ENCODE assay signal across 1 cellular context in the genomic region with DNA sequence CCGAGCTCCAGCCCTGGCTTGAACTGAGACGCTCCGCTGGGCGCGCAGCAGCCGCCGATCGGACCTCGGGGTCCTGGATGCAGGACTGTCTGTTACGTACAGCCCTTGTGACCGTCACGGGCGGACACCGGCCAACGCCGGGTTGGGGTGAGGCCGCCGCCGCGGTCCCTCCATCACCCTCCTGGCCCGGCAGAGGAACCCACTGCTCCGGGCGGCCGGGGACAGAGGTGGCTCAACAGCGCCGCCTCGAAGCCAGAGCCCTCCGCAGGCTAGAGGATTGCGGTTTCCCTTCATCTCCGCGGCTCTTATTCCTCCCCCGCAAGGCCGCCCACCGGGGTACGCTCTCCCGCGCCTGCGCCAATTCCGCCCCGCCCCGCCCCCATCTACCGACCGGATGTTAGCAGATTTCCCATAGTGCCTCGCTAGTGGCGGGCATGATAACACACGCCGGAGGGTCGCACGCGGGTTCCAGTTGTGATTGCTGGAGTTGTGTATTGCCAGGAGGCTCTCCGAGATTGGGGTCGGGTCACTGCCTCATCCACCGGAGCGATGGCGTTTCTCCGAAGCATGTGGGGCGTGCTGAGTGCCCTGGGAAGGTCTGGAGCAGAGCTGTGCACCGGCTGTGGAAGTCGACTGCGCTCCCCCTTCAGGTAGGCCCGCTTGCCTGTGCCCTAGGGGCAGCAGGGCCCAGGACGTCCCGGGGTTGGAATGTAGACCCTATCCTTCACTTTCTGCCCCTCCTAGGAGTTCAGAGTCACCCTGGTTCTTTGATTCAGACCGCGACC.
A peak's percentile ranks its signal among the peaks of the same experiment; 100 is the strongest.
TF ChIP-seq lines count a peak whose summit lies in the region.

TSS of gene TFAM (plus strand) at position 412 of the 785 bp plus-strand sequence. CDS start at position 550, 138 bp downstream.

TF ChIP-seq in HepG2, 621 proteins besides CTCF, POLR2A, EP300 and RAD21 (continued from another document and continues in another):
- TF ChIP-seq ETV5 (CRISPR knock-in tag; IDR thresholded peaks at IDR 0.05; ENCODE audit: borderline replicate concordance) = peak; percentile 97
- peak; percentile 49; the same call in 1 of the 2 replicates for TF ChIP-seq HNRNPL (IDR thresholded peaks at IDR 0.05; ENCODE audit: low read depth, low read length)
- TF ChIP-seq ZNF407 (CRISPR knock-in tag; IDR thresholded peaks at IDR 0.05; ENCODE audit: not compliant biosample characterization) = peak; percentile 83
- TF ChIP-seq KMT2A (CRISPR knock-in tag; IDR thresholded peaks at IDR 0.05) = no peak; the same call in 1 of the 2 replicates
- peak; percentile 76; the same call in 1 of the 2 replicates for TF ChIP-seq ZFP82 (CRISPR knock-in tag; IDR thresholded peaks at IDR 0.05; ENCODE audit: borderline replicate concordance)
- TF ChIP-seq ASH2L (IDR thresholded peaks at IDR 0.05; ENCODE audit: insufficient read length, low read depth, low read length) = peak; percentile 90
- TF ChIP-seq ZMAT5 (CRISPR knock-in tag; IDR thresholded peaks at IDR 0.05; ENCODE audit: borderline replicate concordance, low read depth) = no peak
- TF ChIP-seq, protein P1, sequence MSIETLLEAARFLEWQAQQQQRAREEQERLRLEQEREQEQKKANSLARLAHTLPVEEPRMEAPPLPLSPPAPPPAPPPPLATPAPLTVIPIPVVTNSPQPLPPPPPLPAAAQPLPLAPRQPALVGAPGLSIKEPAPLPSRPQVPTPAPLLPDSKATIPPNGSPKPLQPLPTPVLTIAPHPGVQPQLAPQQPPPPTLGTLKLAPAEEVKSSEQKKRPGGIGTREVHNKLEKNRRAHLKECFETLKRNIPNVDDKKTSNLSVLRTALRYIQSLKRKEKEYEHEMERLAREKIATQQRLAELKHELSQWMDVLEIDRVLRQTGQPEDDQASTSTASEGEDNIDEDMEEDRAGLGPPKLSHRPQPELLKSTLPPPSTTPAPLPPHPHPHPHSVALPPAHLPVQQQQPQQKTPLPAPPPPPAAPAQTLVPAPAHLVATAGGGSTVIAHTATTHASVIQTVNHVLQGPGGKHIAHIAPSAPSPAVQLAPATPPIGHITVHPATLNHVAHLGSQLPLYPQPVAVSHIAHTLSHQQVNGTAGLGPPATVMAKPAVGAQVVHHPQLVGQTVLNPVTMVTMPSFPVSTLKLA (IDR thresholded peaks at IDR 0.05) = peak; percentile 47
- no peak; the same call in 1 of the 2 replicates for TF ChIP-seq SAFB2 (CRISPR knock-in tag; IDR thresholded peaks at IDR 0.05; ENCODE audit: borderline replicate concordance, low read depth)
- TF ChIP-seq KAT7 (CRISPR knock-in tag; IDR thresholded peaks at IDR 0.05; ENCODE audit: borderline replicate concordance) = peak; percentile 68; the same call in 1 of the 2 replicates
- TF ChIP-seq ONECUT2 (CRISPR knock-in tag; IDR thresholded peaks at IDR 0.05) = no peak
- TF ChIP-seq ZNF605 (CRISPR knock-in tag; IDR thresholded peaks at IDR 0.05) = peak; percentile 84
- TF ChIP-seq, protein P2, sequence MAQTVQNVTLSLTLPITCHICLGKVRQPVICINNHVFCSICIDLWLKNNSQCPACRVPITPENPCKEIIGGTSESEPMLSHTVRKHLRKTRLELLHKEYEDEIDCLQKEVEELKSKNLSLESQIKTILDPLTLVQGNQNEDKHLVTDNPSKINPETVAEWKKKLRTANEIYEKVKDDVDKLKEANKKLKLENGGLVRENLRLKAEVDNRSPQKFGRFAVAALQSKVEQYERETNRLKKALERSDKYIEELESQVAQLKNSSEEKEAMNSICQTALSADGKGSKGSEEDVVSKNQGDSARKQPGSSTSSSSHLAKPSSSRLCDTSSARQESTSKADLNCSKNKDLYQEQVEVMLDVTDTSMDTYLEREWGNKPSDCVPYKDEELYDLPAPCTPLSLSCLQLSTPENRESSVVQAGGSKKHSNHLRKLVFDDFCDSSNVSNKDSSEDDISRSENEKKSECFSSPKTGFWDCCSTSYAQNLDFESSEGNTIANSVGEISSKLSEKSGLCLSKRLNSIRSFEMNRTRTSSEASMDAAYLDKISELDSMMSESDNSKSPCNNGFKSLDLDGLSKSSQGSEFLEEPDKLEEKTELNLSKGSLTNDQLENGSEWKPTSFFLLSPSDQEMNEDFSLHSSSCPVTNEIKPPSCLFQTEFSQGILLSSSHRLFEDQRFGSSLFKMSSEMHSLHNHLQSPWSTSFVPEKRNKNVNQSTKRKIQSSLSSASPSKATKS (CRISPR knock-in tag; IDR thresholded peaks at IDR 0.05) = 0 out of 2 replicates have a peak, but pooled peaks have one; percentile 35
- no peak for TF ChIP-seq ZFAT (CRISPR knock-in tag; conservative IDR thresholded peaks at IDR 0.05)
- no peak for TF ChIP-seq ZNF34 (CRISPR knock-in tag; IDR thresholded peaks at IDR 0.05; ENCODE audit: borderline replicate concordance)
- peak; percentile 76; the same call in 1 of the 2 replicates for TF ChIP-seq ZNF350 (CRISPR knock-in tag; IDR thresholded peaks at IDR 0.05; ENCODE audit: borderline replicate concordance, low read depth)
- TF ChIP-seq, protein P3, sequence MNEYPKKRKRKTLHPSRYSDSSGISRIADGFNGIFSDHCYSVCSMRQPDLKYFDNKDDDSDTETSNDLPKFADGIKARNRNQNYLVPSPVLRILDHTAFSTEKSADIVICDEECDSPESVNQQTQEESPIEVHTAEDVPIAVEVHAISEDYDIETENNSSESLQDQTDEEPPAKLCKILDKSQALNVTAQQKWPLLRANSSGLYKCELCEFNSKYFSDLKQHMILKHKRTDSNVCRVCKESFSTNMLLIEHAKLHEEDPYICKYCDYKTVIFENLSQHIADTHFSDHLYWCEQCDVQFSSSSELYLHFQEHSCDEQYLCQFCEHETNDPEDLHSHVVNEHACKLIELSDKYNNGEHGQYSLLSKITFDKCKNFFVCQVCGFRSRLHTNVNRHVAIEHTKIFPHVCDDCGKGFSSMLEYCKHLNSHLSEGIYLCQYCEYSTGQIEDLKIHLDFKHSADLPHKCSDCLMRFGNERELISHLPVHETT (CRISPR knock-in tag; conservative IDR thresholded peaks at IDR 0.05) = 0 out of 2 replicates have a peak, but pooled peaks have one; percentile 33
- no peak for TF ChIP-seq HOXA7 (CRISPR knock-in tag; IDR thresholded peaks at IDR 0.05)
- no peak for TF ChIP-seq ZNF879 (CRISPR knock-in tag; IDR thresholded peaks at IDR 0.05)
- TF ChIP-seq, protein P4, sequence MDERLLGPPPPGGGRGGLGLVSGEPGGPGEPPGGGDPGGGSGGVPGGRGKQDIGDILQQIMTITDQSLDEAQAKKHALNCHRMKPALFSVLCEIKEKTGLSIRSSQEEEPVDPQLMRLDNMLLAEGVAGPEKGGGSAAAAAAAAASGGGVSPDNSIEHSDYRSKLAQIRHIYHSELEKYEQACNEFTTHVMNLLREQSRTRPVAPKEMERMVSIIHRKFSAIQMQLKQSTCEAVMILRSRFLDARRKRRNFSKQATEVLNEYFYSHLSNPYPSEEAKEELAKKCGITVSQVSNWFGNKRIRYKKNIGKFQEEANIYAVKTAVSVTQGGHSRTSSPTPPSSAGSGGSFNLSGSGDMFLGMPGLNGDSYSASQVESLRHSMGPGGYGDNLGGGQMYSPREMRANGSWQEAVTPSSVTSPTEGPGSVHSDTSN (CRISPR knock-in tag; IDR thresholded peaks at IDR 0.05) = no peak
- no peak for TF ChIP-seq ZNF660 (CRISPR knock-in tag; IDR thresholded peaks at IDR 0.05; ENCODE audit: borderline replicate concordance, low read depth)
- no peak for TF ChIP-seq ZKSCAN5 (CRISPR knock-in tag; IDR thresholded peaks at IDR 0.05)
- TF ChIP-seq ZNF564 (CRISPR knock-in tag; IDR thresholded peaks at IDR 0.05) = no peak
- no peak; the same call in 1 of the 2 replicates for TF ChIP-seq BRD4 (CRISPR knock-in tag; IDR thresholded peaks at IDR 0.05)
- no peak for TF ChIP-seq HDAC6 (IDR thresholded peaks at IDR 0.05; ENCODE audit: low read depth, low read length)
- TF ChIP-seq CBX2 (IDR thresholded peaks at IDR 0.05; ENCODE audit: low read depth, low read length) = no peak
- no peak for TF ChIP-seq CBX2 (CRISPR knock-in tag; IDR thresholded peaks at IDR 0.05; ENCODE audit: low read depth)
- TF ChIP-seq CHD2 (IDR thresholded peaks at IDR 0.05; ENCODE audit: low read depth, low read length) = peak; percentile 30; the same call in 1 of the 2 replicates
- TF ChIP-seq TFDP1 (CRISPR knock-in tag; IDR thresholded peaks at IDR 0.05; ENCODE audit: borderline replicate concordance) = peak; percentile 88
